In the genomic region with DNA sequence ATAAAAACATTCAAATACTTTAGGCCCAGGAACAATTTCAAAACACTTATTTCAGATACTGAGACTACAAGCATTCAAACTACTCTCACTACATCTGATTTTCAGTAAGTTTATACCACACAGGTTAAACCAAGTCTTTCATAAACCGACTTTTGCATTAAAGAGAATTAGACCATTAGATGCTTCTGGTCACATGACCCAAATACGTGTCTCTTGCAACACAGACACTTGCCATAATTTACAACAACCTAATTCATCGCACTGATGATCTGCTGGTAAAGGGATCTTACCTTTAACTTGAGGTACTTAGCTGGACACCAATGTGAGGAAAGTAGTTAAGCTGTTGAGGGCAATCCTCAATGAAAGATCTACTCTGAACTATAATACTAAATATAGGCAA, we compare ENCODE assay signal across 9 cellular contexts. TPM values are rescaled to one million over a fixed set of nuclear protein-coding genes. Genes with fewer than 3 reads are reported as not detected.
A peak's percentile ranks its signal among the peaks of the same experiment; 100 is the strongest.
DNase-seq lines count a peak whose midpoint lies in the region; ATAC-seq and TF ChIP-seq lines count a peak whose summit lies in the region.
"Had no signal": no experiment of that assay in that cellular context is flagged by ENCODE, and none has a peak within 500 bp of the region (broad histone marks: within the 10 kb centered on the region; RNA-seq: fewer than 3 reads in every experiment).

No MANE protein-coding gene starts in this region.

- peak overlapping the region; percentile 95 for H3K4me2 ChIP-seq in hepatocyte

- H3K27me3 ChIP-seq in hepatocyte, result no peaks in the 10 kb centered on the region

- WGBS in hepatocyte (ENCODE audit: low lambda C conversion rate, missing lambda C conversion rate), result 17% methylated on average over 3 of the region's 3 CpGs

- POLR2A ChIA-PET in activated CD4-positive, alpha-beta memory T cell treated with anti-CD3 and anti-CD28 coated beads for 36 hours (lab: Charles Lee), result interaction anchor here (0.6 to 7.6 kb wide), 3 partner anchors 8 to 1622 kb away, joined by 3 to 105 read pairs (median 3); partner anchors contain the start of gene RUFY1

- intact Hi-C loops in activated CD4-positive, alpha-beta memory T cell treated with anti-CD3 and anti-CD28 coated beads for 36 hours (cut with micrococcal nuclease), result loop anchor here (5.0 to 10.0 kb wide), 4 partner anchors 182 to 672 kb away; partner anchors contain the start of gene MAPK9

- no peaks in the 10 kb centered on the region for H3K27me3 Mint-ChIP-seq in T-helper 1 cell treated with Interleukin-12 subunit alpha and Interleukin-12 subunit beta and Interleukin-4 antibody, amounts not matched to agents 30 μg/mL and 1 μg/mL, for 36 hours (ENCODE audit: low read depth)
- H3K27me3 Mint-ChIP-seq in activated CD4-positive, alpha-beta memory T cell treated with anti-CD3 and anti-CD28 coated beads for 36 hours, result no peaks in the 10 kb centered on the region
- H3K27me3 Mint-ChIP-seq in stimulated activated naive B cell treated with anti-CD40 and anti-IgM and Interleukin-4, amounts not matched to agents 10 μg/mL and 1 μg/mL and 100 μg/mL, for 72 hours, result no peaks in the 10 kb centered on the region

- peaks cover 69% of the 10 kb centered on the region for H3K4me1 Mint-ChIP-seq in T-helper 1 cell treated with Interleukin-12 subunit alpha and Interleukin-12 subunit beta and Interleukin-4 antibody, amounts not matched to agents 30 μg/mL and 1 μg/mL, for 36 hours (ENCODE audit: low read depth)
- H3K4me1 Mint-ChIP-seq in activated CD4-positive, alpha-beta memory T cell treated with anti-CD3 and anti-CD28 coated beads for 36 hours (ENCODE audit: low read depth), result peaks cover 60% of the 10 kb centered on the region
- H3K4me1 Mint-ChIP-seq in stimulated activated naive B cell treated with anti-CD40 and anti-IgM and Interleukin-4, amounts not matched to agents 10 μg/mL and 1 μg/mL and 100 μg/mL, for 72 hours, result peaks cover 39 to 80% of the 10 kb centered on the region in 2 donors

- H3K4me1 ChIP-seq in hepatocyte (ENCODE audit: insufficient read depth), result peaks cover 29% of the 10 kb centered on the region

- H3K27ac ChIP-seq in hepatocyte, result peak overlapping the region; percentile 13
- H3K27ac ChIP-seq: C4-2B had no signal

- peaks cover 71% of the 10 kb centered on the region for H3K36me3 Mint-ChIP-seq in T-helper 1 cell treated with Interleukin-12 subunit alpha and Interleukin-12 subunit beta and Interleukin-4 antibody, amounts not matched to agents 30 μg/mL and 1 μg/mL, for 36 hours (ENCODE audit: low read depth)
- H3K36me3 Mint-ChIP-seq in activated CD4-positive, alpha-beta memory T cell treated with anti-CD3 and anti-CD28 coated beads for 36 hours, result peaks cover 73% of the 10 kb centered on the region
- peaks cover 67 to 73% of the 10 kb centered on the region in 2 donors for H3K36me3 Mint-ChIP-seq in stimulated activated naive B cell treated with anti-CD40 and anti-IgM and Interleukin-4, amounts not matched to agents 10 μg/mL and 1 μg/mL and 100 μg/mL, for 72 hours

- peak overlapping the region; percentile 92 for H3K4me3 ChIP-seq in hepatocyte

- peak overlapping the region; percentile 87 for H3K27ac Mint-ChIP-seq in T-helper 1 cell treated with Interleukin-12 subunit alpha and Interleukin-12 subunit beta and Interleukin-4 antibody, amounts not matched to agents 30 μg/mL and 1 μg/mL, for 36 hours
- H3K27ac Mint-ChIP-seq in activated CD4-positive, alpha-beta memory T cell treated with anti-CD3 and anti-CD28 coated beads for 36 hours, result peak overlapping the region; percentile 99
- H3K27ac Mint-ChIP-seq in stimulated activated naive B cell treated with anti-CD40 and anti-IgM and Interleukin-4, amounts not matched to agents 10 μg/mL and 1 μg/mL and 100 μg/mL, for 72 hours, result peak overlapping the region; percentile 99

- DNase-seq in T-helper 1 cell (no peak), hepatocyte (ENCODE audit: low spot score) (no peak), dermis blood vessel endothelial cell (no peak), EL (no peak), GM10266 (ENCODE audit: extremely low spot score) (no peak)
- DNase-seq in activated CD4-positive, alpha-beta memory T cell treated with anti-CD3 and anti-CD28 coated beads for 36 hours, result no peak
- no peak for DNase-seq in stimulated activated naive B cell treated with anti-CD40 and anti-IgM and Interleukin-4, amounts not matched to agents 10 μg/mL and 1 μg/mL and 100 μg/mL, for 72 hours

- peaks cover 77% of the 10 kb centered on the region for H4K20me1 ChIP-seq in hepatocyte (ENCODE audit: insufficient read depth, poor library complexity, severe bottlenecking)

- H3K79me2 ChIP-seq in hepatocyte, result peaks cover 88% of the 10 kb centered on the region

- no peak overlapping the region for H2AFZ ChIP-seq in hepatocyte

- no peaks in the 10 kb centered on the region for H3K9me2 ChIP-seq in hepatocyte (replicated peaks; ENCODE audit: insufficient read depth)

- H3K36me3 ChIP-seq in hepatocyte (replicated peaks; ENCODE audit: insufficient read depth, low read depth), result peaks cover 30% of the 10 kb centered on the region

- peak overlapping the region; percentile 90 for H3K4me3 Mint-ChIP-seq in T-helper 1 cell treated with Interleukin-12 subunit alpha and Interleukin-12 subunit beta and Interleukin-4 antibody, amounts not matched to agents 30 μg/mL and 1 μg/mL, for 36 hours
- peak overlapping the region; percentile 98 for H3K4me3 Mint-ChIP-seq in activated CD4-positive, alpha-beta memory T cell treated with anti-CD3 and anti-CD28 coated beads for 36 hours
- H3K4me3 Mint-ChIP-seq in stimulated activated naive B cell treated with anti-CD40 and anti-IgM and Interleukin-4, amounts not matched to agents 10 μg/mL and 1 μg/mL and 100 μg/mL, for 72 hours, result peak overlapping the region; percentile 97 to 99

- no peaks in the 10 kb centered on the region for H3K9me3 ChIP-seq in hepatocyte (ENCODE audit: low read depth)

- CTCF ChIA-PET in activated CD4-positive, alpha-beta memory T cell treated with anti-CD3 and anti-CD28 coated beads for 36 hours (lab: Charles Lee), result no interaction called here

- no peaks in the 10 kb centered on the region for H3K9me3 Mint-ChIP-seq in T-helper 1 cell treated with Interleukin-12 subunit alpha and Interleukin-12 subunit beta and Interleukin-4 antibody, amounts not matched to agents 30 μg/mL and 1 μg/mL, for 36 hours
- no peaks in the 10 kb centered on the region for H3K9me3 Mint-ChIP-seq in activated CD4-positive, alpha-beta memory T cell treated with anti-CD3 and anti-CD28 coated beads for 36 hours
- no peaks in the 10 kb centered on the region for H3K9me3 Mint-ChIP-seq in stimulated activated naive B cell treated with anti-CD40 and anti-IgM and Interleukin-4, amounts not matched to agents 10 μg/mL and 1 μg/mL and 100 μg/mL, for 72 hours

- ATAC-seq in stimulated activated naive B cell treated with anti-CD40 and anti-IgM and Interleukin-4, amounts not matched to agents 10 μg/mL and 1 μg/mL and 100 μg/mL, for 72 hours (replicated peaks), result no peak

- TF ChIP-seq CTCF in hepatocyte (IDR thresholded peaks at IDR 0.05; ENCODE audit: poor library complexity), result no peak
- TF ChIP-seq CTCF in GM10266 (IDR thresholded peaks at IDR 0.05; ENCODE audit: control insufficient read depth, insufficient read depth, low read depth, missing control alignments), result no peak

RNA-seq across cellular contexts. Expression of gene HNRNPH1, which starts 3.2 kb away (rescaled TPM):
- 100 to 1,000 TPM; 604 to 611 TPM for total RNA-seq in activated CD4-positive, alpha-beta memory T cell treated with anti-CD3 and anti-CD28 coated beads for 36 hours
- total RNA-seq in hepatocyte, result 392 and 485 TPM in 2 replicates
- 99.9 and 123 TPM in 2 replicates for polyA plus RNA-seq in hepatocyte
- 656 and 803 TPM in 2 replicates for total RNA-seq in dermis blood vessel endothelial cell
